Comparison of ENCODE assay signal across 23 cellular contexts in the genomic region with DNA sequence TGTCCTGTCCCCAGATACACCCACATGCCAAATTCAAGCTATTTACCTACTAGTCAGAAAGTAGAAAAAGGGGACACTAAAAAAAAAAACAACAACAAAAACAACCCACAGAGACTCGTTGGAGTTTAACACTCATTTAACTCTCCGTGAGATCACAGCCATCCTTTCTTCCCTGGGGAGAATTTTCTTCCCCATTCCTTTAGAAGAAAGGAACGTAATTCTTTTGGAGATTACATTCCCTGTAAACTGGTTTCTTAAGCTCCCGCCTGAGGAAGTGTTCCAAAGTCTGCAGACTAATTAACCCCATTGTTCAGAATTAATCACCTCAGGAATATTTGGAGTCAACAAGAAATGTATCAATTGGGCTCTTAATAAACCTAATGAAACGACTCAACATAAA.
"Had no signal": no experiment of that assay in that cellular context is flagged by ENCODE, and none has a peak within 500 bp of the region (broad histone marks: within the 10 kb centered on the region; RNA-seq: fewer than 3 reads in every experiment).

No MANE protein-coding gene starts in this region.

- H3K4me3 ChIP-seq: coronary artery, dorsolateral prefrontal cortex, heart right ventricle, mucosa of descending colon, psoas muscle, right lobe of liver, suprapubic skin, thyroid gland had no signal

- H3K4me1 ChIP-seq: heart right ventricle, parathyroid adenoma, psoas muscle, right lobe of liver, suprapubic skin, thyroid gland had no signal

- H3K36me3 Mint-ChIP-seq: natural killer cell; stimulated activated effector memory CD8-positive, alpha-beta T cell treated with anti-CD3 and anti-CD28 coated beads, Interleukin-12 subunit alpha, Interleukin-12 subunit beta, amount 100 ng/mL, for 72 hours; type B pancreatic cell had no signal

- DNase-seq: dorsolateral prefrontal cortex; effector CD8-positive, alpha-beta T cell; heart right ventricle; mammary epithelial cell; mucosa of descending colon; natural killer cell; psoas muscle; retina; right lobe of liver; stimulated activated CD4-positive, alpha-beta T cell treated with anti-CD3 and anti-CD28 coated beads, Interleukin-4, amount 100 ng/mL, for 1 hour; stimulated activated CD8-positive, alpha-beta memory T cell treated with anti-CD3 and anti-CD28 coated beads, Interleukin-4, amount 100 ng/mL, for 48 hours; stimulated activated naive CD8-positive, alpha-beta T cell treated with anti-CD3 and anti-CD28 coated beads, Interleukin-15, Interleukin-2, amounts not matched to agents 100 U/mL and 50 U/mL, for 24 hours; thyroid gland had no signal

- H3K4me1 Mint-ChIP-seq: natural killer cell; stimulated activated effector memory CD8-positive, alpha-beta T cell treated with anti-CD3 and anti-CD28 coated beads, Interleukin-12 subunit alpha, Interleukin-12 subunit beta, amount 100 ng/mL, for 72 hours had no signal

- H3K36me3 ChIP-seq: heart right ventricle, right lobe of liver, suprapubic skin, thyroid gland had no signal

- H2AFZ ChIP-seq: parathyroid adenoma had no signal

- H3K27ac ChIP-seq: coronary artery, dorsolateral prefrontal cortex, heart right ventricle, parathyroid adenoma, psoas muscle, right lobe of liver, suprapubic skin, thyroid gland had no signal

- H3K9me3 Mint-ChIP-seq: natural killer cell; stimulated activated effector memory CD8-positive, alpha-beta T cell treated with anti-CD3 and anti-CD28 coated beads, Interleukin-12 subunit alpha, Interleukin-12 subunit beta, amount 100 ng/mL, for 72 hours; type B pancreatic cell had no signal

- H3K27me3 ChIP-seq: right lobe of liver, thyroid gland had no signal

- H3K27ac Mint-ChIP-seq: natural killer cell; stimulated activated effector memory CD8-positive, alpha-beta T cell treated with anti-CD3 and anti-CD28 coated beads, Interleukin-12 subunit alpha, Interleukin-12 subunit beta, amount 100 ng/mL, for 72 hours; type B pancreatic cell had no signal

- H3K9ac ChIP-seq: parathyroid adenoma had no signal

- FAIRE-seq: endometrium, frontal cortex, islet of Langerhans, urothelium cell line had no signal

- H3K4me3 Mint-ChIP-seq: natural killer cell; neural crest cell; stimulated activated effector memory CD8-positive, alpha-beta T cell treated with anti-CD3 and anti-CD28 coated beads, Interleukin-12 subunit alpha, Interleukin-12 subunit beta, amount 100 ng/mL, for 72 hours; type B pancreatic cell had no signal

- H3K79me2 ChIP-seq: parathyroid adenoma had no signal

- H3K9me3 ChIP-seq: heart right ventricle, mucosa of descending colon, psoas muscle, right lobe of liver, suprapubic skin, thyroid gland had no signal
